Comparison of ENCODE assay signal across 8 cellular contexts in the genomic region with DNA sequence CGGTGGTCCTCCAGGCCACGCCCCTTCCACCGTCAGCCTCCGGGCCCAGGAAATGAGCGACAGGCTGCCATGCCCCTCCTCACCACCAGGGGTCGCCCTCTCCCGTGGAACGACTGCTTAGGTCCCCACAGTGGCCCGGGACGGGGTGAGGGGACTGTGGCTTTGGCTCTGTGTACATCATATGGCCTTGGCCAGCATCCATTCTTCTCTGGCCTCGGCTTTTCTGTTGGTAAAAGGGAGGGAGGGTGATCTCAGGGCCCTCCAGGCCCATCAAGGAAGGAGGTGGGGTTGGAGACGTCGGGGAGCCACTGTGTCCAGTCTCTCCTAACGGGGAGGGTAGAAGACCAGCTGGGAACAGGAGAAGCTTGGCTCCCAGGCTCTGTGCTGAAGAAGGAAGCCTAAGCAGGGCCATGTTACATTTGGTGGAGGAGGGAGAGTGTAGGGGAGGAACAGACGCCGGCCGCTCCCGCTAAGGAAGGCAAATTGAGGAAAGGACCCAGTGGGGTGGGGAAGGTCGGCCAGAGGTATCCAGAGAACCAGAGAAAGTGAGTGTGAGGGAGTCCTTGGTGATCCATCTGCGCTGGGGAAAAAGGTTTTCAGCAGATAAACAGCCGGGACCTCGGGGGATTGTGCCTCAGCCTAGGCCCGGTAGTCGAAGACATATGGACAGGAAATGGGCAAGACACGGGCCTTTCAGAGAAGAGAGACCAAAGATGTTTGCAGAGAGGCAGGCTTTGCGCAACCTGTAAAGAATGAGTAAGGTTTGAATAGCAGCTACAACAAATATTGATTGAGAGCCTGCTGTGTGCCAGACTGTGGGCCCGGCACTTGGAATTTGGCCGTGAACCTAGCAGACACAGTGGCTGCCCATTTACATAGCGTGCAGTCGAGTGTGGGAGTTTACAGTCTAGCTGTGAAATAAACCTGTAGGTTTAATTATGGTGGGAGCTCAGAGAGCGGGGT. TPM values are rescaled to one million over a fixed set of nuclear protein-coding genes. Genes with fewer than 3 reads are reported as not detected.
DNase-seq lines count a peak whose midpoint lies in the region; ATAC-seq, FAIRE-seq and TF ChIP-seq lines count a peak whose summit lies in the region.

No MANE protein-coding gene starts in this region.

- no peaks in the 10 kb centered on the region for H3K27me3 ChIP-seq in neural cell (ENCODE audit: insufficient read depth, low read depth, low read length)
- no peaks in the 10 kb centered on the region for H3K27me3 ChIP-seq in stomach smooth muscle (ENCODE audit: control insufficient read depth in 1 of 2, insufficient read depth in 2 of 2, low read length in 2 of 2)

- H3K36me3 ChIP-seq in neural cell (ENCODE audit: insufficient read depth, low read length) (no peaks in the 10 kb centered on the region), stomach smooth muscle (ENCODE audit: control insufficient read depth in 2 of 2, insufficient read depth in 2 of 2, low read length in 2 of 2) (no peaks in the 10 kb centered on the region)

- H3K79me2 ChIP-seq in neural cell (replicated peaks; ENCODE audit: insufficient read depth, low read length), result no peaks in the 10 kb centered on the region

- no peak overlapping the region for H3K4me2 ChIP-seq in neural cell (ENCODE audit: low read length)

- H3K9me3 ChIP-seq in neural cell (ENCODE audit: low read length) (no peaks in the 10 kb centered on the region), stomach smooth muscle (ENCODE audit: control insufficient read depth in 2 of 2, low read length in 2 of 2) (no peaks in the 10 kb centered on the region)

- no peaks in the 10 kb centered on the region for H3K36me3 Mint-ChIP-seq in activated T-helper 17 cell treated with anti-CD3 and anti-CD28 coated beads, Interleukin-2, amount 50 U/mL, for 72 hours (ENCODE audit: low read depth)

- H3K9ac ChIP-seq in neural cell (ENCODE audit: low read length) (peak overlapping the region; percentile 3), stomach smooth muscle (ENCODE audit: low read length in 2 of 2) (peak overlapping the region; percentile 52 to 55)

- H3K9me3 Mint-ChIP-seq in activated T-helper 17 cell treated with anti-CD3 and anti-CD28 coated beads, Interleukin-2, amount 50 U/mL, for 72 hours, result no peaks in the 10 kb centered on the region

- peak; percentile 71 for DNase-seq in DMS153 (lab: John Stamatoyannopoulos, UW)
- peak; percentile 84 for DNase-seq in KG1 (lab: John Stamatoyannopoulos, UW)
- peak; percentile 61 for DNase-seq in RCC 7860 (ENCODE audit: low spot score)
- DNase-seq in fibroblast of peridontal ligament (ENCODE audit: extremely low read depth), result peak; percentile 78

- TF ChIP-seq EP300 in neural cell (conservative IDR thresholded peaks at IDR 0.05; ENCODE audit: poor library complexity, severe bottlenecking), result no peak

- no peaks in the 10 kb centered on the region for H3F3A ChIP-seq in neural cell (ENCODE audit: insufficient read depth, low read length, poor library complexity, severe bottlenecking)

- peak overlapping the region; percentile 54 for H3K4me3 Mint-ChIP-seq in activated T-helper 17 cell treated with anti-CD3 and anti-CD28 coated beads, Interleukin-2, amount 50 U/mL, for 72 hours

- no peak for FAIRE-seq in RCC 7860 (lab: Jason Lieb, UNC)

- H3K4me1 Mint-ChIP-seq in activated T-helper 17 cell treated with anti-CD3 and anti-CD28 coated beads, Interleukin-2, amount 50 U/mL, for 72 hours, result peaks cover 12% of the 10 kb centered on the region

- TF ChIP-seq CTCF in neural cell (IDR thresholded peaks at IDR 0.05; ENCODE audit: poor library complexity, severe bottlenecking), result peak; percentile 100

- H3K4me3 ChIP-seq in neural cell (ENCODE audit: low read length) (no peak overlapping the region), stomach smooth muscle (ENCODE audit: low read length in 2 of 2) (peak overlapping the region; percentile 44 to 66)

- peak overlapping the region; percentile 8 for H3K27ac ChIP-seq in neural cell (ENCODE audit: low read length)
- H3K27ac ChIP-seq in stomach smooth muscle (ENCODE audit: low read length), result peak overlapping the region; percentile 55

- H3K27ac Mint-ChIP-seq in activated T-helper 17 cell treated with anti-CD3 and anti-CD28 coated beads, Interleukin-2, amount 50 U/mL, for 72 hours, result peak overlapping the region; percentile 89

- peaks cover 21% of the 10 kb centered on the region for H3K4me1 ChIP-seq in stomach smooth muscle (ENCODE audit: control insufficient read depth, insufficient read depth, low read length)

- H3K9me2 ChIP-seq in neural cell (ENCODE audit: insufficient read depth, low read length), result no peaks in the 10 kb centered on the region

- no peaks in the 10 kb centered on the region for H4K20me1 ChIP-seq in neural cell (ENCODE audit: insufficient read depth)

- peak; percentile 51 for ATAC-seq in GM21576 (IDR thresholded peaks at IDR 0.05; ENCODE audit: unreplicated experiment)
- peak; percentile 79 for ATAC-seq in activated T-helper 17 cell treated with anti-CD3 and anti-CD28 coated beads, Interleukin-2, amount 50 U/mL, for 72 hours (replicated peaks)

- H2AFZ ChIP-seq in neural cell (ENCODE audit: low read depth, low read length), result peak overlapping the region; percentile 24

- no peaks in the 10 kb centered on the region for H3K27me3 Mint-ChIP-seq in activated T-helper 17 cell treated with anti-CD3 and anti-CD28 coated beads, Interleukin-2, amount 50 U/mL, for 72 hours

- peak; percentile 100 for TF ChIP-seq RAD21 in neural cell (conservative IDR thresholded peaks at IDR 0.05)

TF ChIP-seq in neural cell, 6 proteins besides CTCF, POLR2A, EP300 and RAD21:
- TF ChIP-seq POLR2AphosphoS5 (IDR thresholded peaks at IDR 0.05) (no peak), SMC3 (conservative IDR thresholded peaks at IDR 0.05; ENCODE audit: poor library complexity) (peak; percentile 100), MXI1 (conservative IDR thresholded peaks at IDR 0.05; ENCODE audit: poor library complexity, severe bottlenecking) (peak; percentile 45), TAF1 (IDR thresholded peaks at IDR 0.05; ENCODE audit: low read depth) (no peak)
- TF ChIP-seq, protein P1, sequence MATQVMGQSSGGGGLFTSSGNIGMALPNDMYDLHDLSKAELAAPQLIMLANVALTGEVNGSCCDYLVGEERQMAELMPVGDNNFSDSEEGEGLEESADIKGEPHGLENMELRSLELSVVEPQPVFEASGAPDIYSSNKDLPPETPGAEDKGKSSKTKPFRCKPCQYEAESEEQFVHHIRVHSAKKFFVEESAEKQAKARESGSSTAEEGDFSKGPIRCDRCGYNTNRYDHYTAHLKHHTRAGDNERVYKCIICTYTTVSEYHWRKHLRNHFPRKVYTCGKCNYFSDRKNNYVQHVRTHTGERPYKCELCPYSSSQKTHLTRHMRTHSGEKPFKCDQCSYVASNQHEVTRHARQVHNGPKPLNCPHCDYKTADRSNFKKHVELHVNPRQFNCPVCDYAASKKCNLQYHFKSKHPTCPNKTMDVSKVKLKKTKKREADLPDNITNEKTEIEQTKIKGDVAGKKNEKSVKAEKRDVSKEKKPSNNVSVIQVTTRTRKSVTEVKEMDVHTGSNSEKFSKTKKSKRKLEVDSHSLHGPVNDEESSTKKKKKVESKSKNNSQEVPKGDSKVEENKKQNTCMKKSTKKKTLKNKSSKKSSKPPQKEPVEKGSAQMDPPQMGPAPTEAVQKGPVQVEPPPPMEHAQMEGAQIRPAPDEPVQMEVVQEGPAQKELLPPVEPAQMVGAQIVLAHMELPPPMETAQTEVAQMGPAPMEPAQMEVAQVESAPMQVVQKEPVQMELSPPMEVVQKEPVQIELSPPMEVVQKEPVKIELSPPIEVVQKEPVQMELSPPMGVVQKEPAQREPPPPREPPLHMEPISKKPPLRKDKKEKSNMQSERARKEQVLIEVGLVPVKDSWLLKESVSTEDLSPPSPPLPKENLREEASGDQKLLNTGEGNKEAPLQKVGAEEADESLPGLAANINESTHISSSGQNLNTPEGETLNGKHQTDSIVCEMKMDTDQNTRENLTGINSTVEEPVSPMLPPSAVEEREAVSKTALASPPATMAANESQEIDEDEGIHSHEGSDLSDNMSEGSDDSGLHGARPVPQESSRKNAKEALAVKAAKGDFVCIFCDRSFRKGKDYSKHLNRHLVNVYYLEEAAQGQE (IDR thresholded peaks at IDR 0.05; ENCODE audit: borderline replicate concordance), result no peak

RNA-seq across cellular contexts. Expression of a gene that starts 2.5 kb away (rescaled TPM):
- total RNA-seq in activated T-helper 17 cell treated with anti-CD3 and anti-CD28 coated beads, Interleukin-2, amount 50 U/mL, for 72 hours, result 1 to 10 TPM in 1 of 2 donors, under 1 TPM in 1; 0.66 to 1.3 TPM
- polyA plus RNA-seq in neural cell, result not detected in 2 replicates
- polyA minus RNA-seq in neural cell, result 0.97 TPM in 1 of 2 replicates, not detected in the other

RNA-seq across cellular contexts. Expression of a gene that starts 10.9 kb away (rescaled TPM):
- total RNA-seq in activated T-helper 17 cell treated with anti-CD3 and anti-CD28 coated beads, Interleukin-2, amount 50 U/mL, for 72 hours, result 10 to 100 TPM; 27.8 to 46.2 TPM
- polyA plus RNA-seq in neural cell, result not detected in 2 replicates
- not detected in 2 replicates for polyA minus RNA-seq in neural cell
